1 cellular context compared by ENCODE assay signal in the genomic region with DNA sequence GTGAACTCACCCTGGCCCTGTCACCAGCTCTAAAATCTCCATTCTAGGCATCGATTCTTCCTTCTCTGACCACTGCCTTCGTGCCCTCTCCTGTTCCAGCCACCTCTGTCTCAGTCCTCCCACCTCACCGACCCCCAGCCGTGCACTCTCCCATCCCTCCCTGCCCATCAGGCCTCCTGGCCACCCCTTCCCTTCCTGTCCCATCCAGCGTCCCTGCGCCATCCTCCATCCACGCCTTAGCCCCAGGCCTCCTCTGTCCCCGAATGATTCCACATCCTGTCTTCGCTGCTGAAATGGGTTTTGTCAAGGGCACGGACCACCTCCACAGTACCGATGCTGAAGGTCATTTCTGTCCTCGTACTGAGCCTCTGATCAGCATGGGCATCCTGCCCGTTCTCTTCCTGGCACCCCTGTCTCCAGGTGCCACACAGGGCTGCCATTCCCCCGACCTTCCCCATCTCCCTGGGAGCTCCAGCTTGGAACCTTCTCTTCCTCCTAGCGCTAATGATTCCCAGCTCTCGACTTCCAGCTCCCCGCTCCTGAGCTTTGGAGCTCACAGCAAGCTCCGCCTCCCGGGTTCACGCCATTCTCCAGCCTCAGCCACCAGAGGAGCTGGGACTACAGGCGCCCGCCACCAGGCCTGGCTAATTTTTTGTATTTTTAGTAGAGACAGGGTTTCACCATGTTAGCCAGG.
A peak's percentile ranks its signal among the peaks of the same experiment; 100 is the strongest.
TF ChIP-seq lines count a peak whose summit lies in the region.

No MANE protein-coding gene starts in this region.

TF ChIP-seq in HepG2, 621 proteins besides CTCF, POLR2A, EP300 and RAD21 (continued from another document):
- TF ChIP-seq, protein P1, sequence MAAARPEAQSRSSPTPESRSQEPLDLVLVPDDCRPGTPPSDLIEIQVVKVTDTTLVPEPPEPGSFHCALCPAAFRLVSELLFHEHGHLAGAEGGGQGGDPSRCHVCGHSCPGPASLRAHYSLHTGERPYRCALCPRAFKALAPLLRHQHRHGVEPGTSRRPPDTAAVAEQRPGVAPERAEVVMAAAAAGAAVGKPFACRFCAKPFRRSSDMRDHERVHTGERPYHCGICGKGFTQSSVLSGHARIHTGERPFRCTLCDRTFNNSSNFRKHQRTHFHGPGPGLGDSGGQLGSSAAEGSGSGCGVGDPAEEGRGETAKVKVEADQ (CRISPR knock-in tag; IDR thresholded peaks at IDR 0.05; ENCODE audit: borderline replicate concordance): no peak
- TF ChIP-seq ZNF235 (CRISPR knock-in tag; IDR thresholded peaks at IDR 0.05; ENCODE audit: borderline replicate concordance) (0 out of 2 replicates have a peak, but pooled peaks have one; percentile 29), SRY (CRISPR knock-in tag; IDR thresholded peaks at IDR 0.05) (0 out of 2 replicates have a peak, but pooled peaks have one; percentile 46), ZNF12 (CRISPR knock-in tag; IDR thresholded peaks at IDR 0.05) (no peak), ZNF776 (CRISPR knock-in tag; IDR thresholded peaks at IDR 0.05) (peak; percentile 71; the same call in 1 of the 2 replicates), MTF2 (CRISPR knock-in tag; IDR thresholded peaks at IDR 0.05; ENCODE audit: borderline replicate concordance) (no peak), ZNF260 (CRISPR knock-in tag; IDR thresholded peaks at IDR 0.05; ENCODE audit: borderline replicate concordance, low read depth) (no peak), ZNF124 (CRISPR knock-in tag; IDR thresholded peaks at IDR 0.05) (no peak), THAP11 (CRISPR knock-in tag; IDR thresholded peaks at IDR 0.05) (no peak; the same call in 1 of the 2 replicates), MBNL3 (CRISPR knock-in tag; conservative IDR thresholded peaks at IDR 0.05) (no peak), ATF7-NPFF (CRISPR knock-in tag; IDR thresholded peaks at IDR 0.05; ENCODE audit: low read depth) (0 out of 2 replicates have a peak, but pooled peaks have one; percentile 37), ZNF678 (CRISPR knock-in tag; IDR thresholded peaks at IDR 0.05) (peak; percentile 36; the same call in 1 of the 2 replicates)
- TF ChIP-seq, protein P2, sequence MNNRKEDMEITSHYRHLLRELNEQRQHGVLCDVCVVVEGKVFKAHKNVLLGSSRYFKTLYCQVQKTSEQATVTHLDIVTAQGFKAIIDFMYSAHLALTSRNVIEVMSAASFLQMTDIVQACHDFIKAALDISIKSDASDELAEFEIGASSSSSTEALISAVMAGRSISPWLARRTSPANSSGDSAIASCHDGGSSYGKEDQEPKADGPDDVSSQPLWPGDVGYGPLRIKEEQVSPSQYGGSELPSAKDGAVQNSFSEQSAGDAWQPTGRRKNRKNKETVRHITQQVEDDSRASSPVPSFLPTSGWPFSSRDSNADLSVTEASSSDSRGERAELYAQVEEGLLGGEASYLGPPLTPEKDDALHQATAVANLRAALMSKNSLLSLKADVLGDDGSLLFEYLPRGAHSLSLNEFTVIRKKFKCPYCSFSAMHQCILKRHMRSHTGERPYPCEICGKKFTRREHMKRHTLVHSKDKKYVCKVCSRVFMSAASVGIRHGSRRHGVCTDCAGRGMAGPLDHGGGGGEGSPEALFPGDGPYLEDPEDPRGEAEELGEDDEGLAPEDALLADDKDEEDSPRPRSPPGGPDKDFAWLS (CRISPR knock-in tag; IDR thresholded peaks at IDR 0.05; ENCODE audit: borderline replicate concordance): no peak
- TF ChIP-seq, protein P3, sequence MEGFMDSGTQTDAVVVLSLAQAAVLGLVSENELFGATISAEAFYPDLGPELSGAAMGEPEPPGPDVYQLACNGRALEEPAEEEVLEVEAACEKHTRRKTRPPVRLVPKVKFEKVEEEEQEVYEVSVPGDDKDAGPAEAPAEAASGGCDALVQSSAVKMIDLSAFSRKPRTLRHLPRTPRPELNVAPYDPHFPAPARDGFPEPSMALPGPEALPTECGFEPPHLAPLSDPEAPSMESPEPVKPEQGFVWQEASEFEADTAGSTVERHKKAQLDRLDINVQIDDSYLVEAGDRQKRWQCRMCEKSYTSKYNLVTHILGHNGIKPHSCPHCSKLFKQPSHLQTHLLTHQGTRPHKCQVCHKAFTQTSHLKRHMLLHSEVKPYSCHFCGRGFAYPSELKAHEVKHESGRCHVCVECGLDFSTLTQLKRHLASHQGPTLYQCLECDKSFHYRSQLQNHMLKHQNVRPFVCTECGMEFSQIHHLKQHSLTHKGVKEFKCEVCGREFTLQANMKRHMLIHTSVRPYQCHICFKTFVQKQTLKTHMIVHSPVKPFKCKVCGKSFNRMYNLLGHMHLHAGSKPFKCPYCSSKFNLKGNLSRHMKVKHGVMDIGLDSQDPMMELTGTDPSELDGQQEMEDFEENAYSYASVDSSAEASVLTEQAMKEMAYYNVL (CRISPR knock-in tag; IDR thresholded peaks at IDR 0.05; ENCODE audit: borderline replicate concordance): peak; percentile 76; the same call in 1 of the 2 replicates
- TF ChIP-seq, protein P4, sequence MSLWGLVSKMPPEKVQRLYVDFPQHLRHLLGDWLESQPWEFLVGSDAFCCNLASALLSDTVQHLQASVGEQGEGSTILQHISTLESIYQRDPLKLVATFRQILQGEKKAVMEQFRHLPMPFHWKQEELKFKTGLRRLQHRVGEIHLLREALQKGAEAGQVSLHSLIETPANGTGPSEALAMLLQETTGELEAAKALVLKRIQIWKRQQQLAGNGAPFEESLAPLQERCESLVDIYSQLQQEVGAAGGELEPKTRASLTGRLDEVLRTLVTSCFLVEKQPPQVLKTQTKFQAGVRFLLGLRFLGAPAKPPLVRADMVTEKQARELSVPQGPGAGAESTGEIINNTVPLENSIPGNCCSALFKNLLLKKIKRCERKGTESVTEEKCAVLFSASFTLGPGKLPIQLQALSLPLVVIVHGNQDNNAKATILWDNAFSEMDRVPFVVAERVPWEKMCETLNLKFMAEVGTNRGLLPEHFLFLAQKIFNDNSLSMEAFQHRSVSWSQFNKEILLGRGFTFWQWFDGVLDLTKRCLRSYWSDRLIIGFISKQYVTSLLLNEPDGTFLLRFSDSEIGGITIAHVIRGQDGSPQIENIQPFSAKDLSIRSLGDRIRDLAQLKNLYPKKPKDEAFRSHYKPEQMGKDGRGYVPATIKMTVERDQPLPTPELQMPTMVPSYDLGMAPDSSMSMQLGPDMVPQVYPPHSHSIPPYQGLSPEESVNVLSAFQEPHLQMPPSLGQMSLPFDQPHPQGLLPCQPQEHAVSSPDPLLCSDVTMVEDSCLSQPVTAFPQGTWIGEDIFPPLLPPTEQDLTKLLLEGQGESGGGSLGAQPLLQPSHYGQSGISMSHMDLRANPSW (CRISPR knock-in tag; IDR thresholded peaks at IDR 0.05; ENCODE audit: borderline replicate concordance): no peak
